Comparison of ENCODE assay signal across 17 cellular contexts in the genomic region with DNA sequence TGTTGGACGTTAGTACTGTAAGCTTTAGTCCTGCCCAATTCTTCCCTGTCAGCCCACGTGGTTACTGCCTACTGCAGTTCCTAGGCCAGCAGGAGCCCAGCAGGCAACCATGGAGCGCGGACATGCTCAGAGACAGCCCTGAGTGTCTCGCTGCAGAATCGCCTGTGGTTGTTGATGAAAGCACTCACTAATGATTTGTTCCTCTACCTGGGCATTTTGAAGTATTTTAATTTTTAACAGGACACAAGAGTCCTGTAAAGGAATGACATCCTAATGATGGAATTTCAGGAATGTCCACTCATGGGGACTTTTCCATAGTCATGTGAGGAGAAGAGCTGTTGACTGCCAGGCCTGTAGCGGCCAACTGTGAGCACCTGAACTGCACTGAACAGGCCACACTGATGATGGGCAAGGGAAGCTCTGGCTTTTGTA. TPM values are rescaled to one million over a fixed set of nuclear protein-coding genes. Genes with fewer than 3 reads are reported as not detected.
DNase-seq lines count a peak whose midpoint lies in the region; ATAC-seq and TF ChIP-seq lines count a peak whose summit lies in the region.
"Had no signal": no experiment of that assay in that cellular context is flagged by ENCODE, and none has a peak within 500 bp of the region (broad histone marks: within the 10 kb centered on the region; RNA-seq: fewer than 3 reads in every experiment).

No MANE protein-coding gene starts in this region.

- no peaks in the 10 kb centered on the region for H4K20me1 ChIP-seq in neural progenitor cell (ENCODE audit: low read depth)

- H3K4me3 Mint-ChIP-seq in neural progenitor cell, result no peak overlapping the region
- H3K4me3 Mint-ChIP-seq: CD14-positive monocyte, IgD-negative memory B cell had no signal

- no peaks in the 10 kb centered on the region for H3K79me2 ChIP-seq in neural progenitor cell (ENCODE audit: low read depth)
- H3K79me2 ChIP-seq: parathyroid adenoma had no signal

- no peak overlapping the region for H3K4me3 ChIP-seq in neural progenitor cell
- H3K4me3 ChIP-seq: colonic mucosa had no signal

- peaks cover 11% of the 10 kb centered on the region for H3K4me1 ChIP-seq in neural progenitor cell
- H3K4me1 ChIP-seq: colonic mucosa, parathyroid adenoma had no signal

- peaks cover 12% of the 10 kb centered on the region for H3K36me3 Mint-ChIP-seq in neural progenitor cell
- H3K36me3 Mint-ChIP-seq: CD14-positive monocyte had no signal

- no peak overlapping the region for H3K27ac Mint-ChIP-seq in neural progenitor cell
- H3K27ac Mint-ChIP-seq: CD14-positive monocyte, IgD-negative memory B cell had no signal

- H3K4me2 ChIP-seq in neural progenitor cell, result peak overlapping the region; percentile 21

- H2AFZ ChIP-seq in neural progenitor cell (replicated peaks), result peak overlapping the region; percentile 39
- H2AFZ ChIP-seq: parathyroid adenoma had no signal

- peaks cover 12% of the 10 kb centered on the region for H3K27me3 Mint-ChIP-seq in neural progenitor cell (ENCODE audit: insufficient read depth, low read depth)

- H3K27me3 ChIP-seq in neural progenitor cell, result no peaks in the 10 kb centered on the region
- H3K27me3 ChIP-seq: colonic mucosa had no signal

- H3F3A ChIP-seq in neural progenitor cell (ENCODE audit: low read depth), result no peaks in the 10 kb centered on the region

- no peak for ATAC-seq in GM18519 (IDR thresholded peaks at IDR 0.05; ENCODE audit: low FRiP score, unreplicated experiment)

- H3K9me3 ChIP-seq in neural progenitor cell (ENCODE audit: low read depth), result no peaks in the 10 kb centered on the region
- H3K9me3 ChIP-seq: colonic mucosa had no signal

- H3K4me1 Mint-ChIP-seq in neural progenitor cell, result peaks cover 19% of the 10 kb centered on the region
- H3K4me1 Mint-ChIP-seq: CD14-positive monocyte had no signal

- TF ChIP-seq CTCF in neural progenitor cell (IDR thresholded peaks at IDR 0.05), result no peak

- H3K9me3 Mint-ChIP-seq in neural progenitor cell, result peaks cover 16% of the 10 kb centered on the region

- no peak overlapping the region for H3K9ac ChIP-seq in neural progenitor cell
- H3K9ac ChIP-seq: parathyroid adenoma had no signal

- H3K27ac ChIP-seq in neural progenitor cell, result no peak overlapping the region
- H3K27ac ChIP-seq: colonic mucosa, parathyroid adenoma had no signal

- DNase-seq in EL (peak; percentile 33), LoVo (ENCODE audit: low spot score) (peak; percentile 16), glomerular visceral epithelial cell (ENCODE audit: extremely low spot score) (peak; percentile 75), neural progenitor cell (ENCODE audit: low spot score) (peak; percentile 53), H4 (ENCODE audit: low spot score) (no peak)
- no peak for DNase-seq in activated CD4-positive, alpha-beta T cell treated with anti-CD3 and anti-CD28 coated beads, Interleukin-2, amount 50 U/mL, for 4 hours
- DNase-seq in activated naive CD4-positive, alpha-beta T cell (lab: John Stamatoyannopoulos, UW), result no peak
- DNase-seq: activated CD4-positive, alpha-beta T cell treated with anti-CD3 and anti-CD28 coated beads for 4 hours; colonic mucosa; NCI-H2029 treated with DMSO at 0.1 percent for 48 hours; stimulated activated CD4-positive, alpha-beta T cell treated with anti-CD3 and anti-CD28 coated beads, Interleukin-2, amount 100 ng/mL, for 48 hours; stimulated activated naive CD4-positive, alpha-beta T cell treated with Interleukin-2 at 50 U/mL for 16 hours; SW 1271 had no signal

- no peaks in the 10 kb centered on the region for H3K36me3 ChIP-seq in neural progenitor cell
- H3K36me3 ChIP-seq: colonic mucosa had no signal

RNA-seq across cellular contexts. Expression of a gene that starts 44.1 kb away (rescaled TPM):
- total RNA-seq in neural progenitor cell (ENCODE audit: low replicate concordance), result 1.2 and 3.6 TPM in 2 replicates
- total RNA-seq in H4 (2014; rRNA removed; shearing (Covaris generic)), result 0.74 and 1.5 TPM in 2 replicates

Comparison
In these comparisons a context has a peak if more than half of its experiments do, and no peak if none do; other contexts are left out.
1. DNase-seq: peak in EL (single experiment), LoVo (single experiment), glomerular visceral epithelial cell (single experiment) and neural progenitor cell (single experiment); none in activated CD4-positive, alpha-beta T cell treated with anti-CD3 and anti-CD28 coated beads, Interleukin-2, amount 50 U/mL, for 4 hours (0 of 2), H4 (single experiment) and activated naive CD4-positive, alpha-beta T cell (0 of 4).